In the genomic region with DNA sequence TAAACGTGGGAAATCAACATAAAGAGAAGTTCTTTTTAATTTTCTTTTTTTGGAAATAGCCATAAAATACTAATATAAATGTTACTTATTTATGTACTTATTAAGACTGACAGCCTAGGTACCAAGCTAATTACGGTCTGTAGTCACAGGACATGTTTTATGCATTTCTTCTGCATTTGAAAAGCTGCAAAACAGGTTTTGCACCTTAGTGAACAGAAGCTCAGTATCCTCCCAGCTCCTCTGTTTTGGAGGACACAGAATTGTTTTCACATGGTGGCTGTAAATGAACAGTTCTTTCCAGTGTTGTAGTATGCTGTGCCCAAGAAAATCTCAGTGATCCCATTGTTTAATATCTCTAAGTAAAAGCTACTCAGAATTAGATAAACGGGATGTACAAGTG, we compare ENCODE assay signal across 19 cellular contexts.
DNase-seq lines count a peak whose midpoint lies in the region; ATAC-seq and TF ChIP-seq lines count a peak whose summit lies in the region.
"Had no signal": no experiment of that assay in that cellular context is flagged by ENCODE, and none has a peak within 500 bp of the region (broad histone marks: within the 10 kb centered on the region; RNA-seq: fewer than 3 reads in every experiment).

No MANE protein-coding gene starts in this region.

- no peak overlapping the region for H3K27ac ChIP-seq in PC-3 (ENCODE audit: low read length)
- H3K27ac ChIP-seq in iPS-20b (ENCODE audit: low read length) = peak overlapping the region; percentile 22
- H3K27ac ChIP-seq: A549, ascending aorta, skin epidermis, upper lobe of left lung, VCaP had no signal

- H3K4me1 ChIP-seq in PC-3 (ENCODE audit: insufficient read depth, low read length) (no peaks in the 10 kb centered on the region), iPS-20b (ENCODE audit: insufficient read depth, low read length) (peaks cover 13% of the 10 kb centered on the region)
- H3K4me1 ChIP-seq: A549, ascending aorta, upper lobe of left lung had no signal

- 0 out of 2 replicates have a peak, but pooled peaks cover 3% of the 10 kb centered on the region for H3K27me3 ChIP-seq in PC-3 (ENCODE audit: low read length)
- no peaks in the 10 kb centered on the region for H3K27me3 ChIP-seq in iPS-20b (ENCODE audit: insufficient read depth, low read length)
- H3K27me3 ChIP-seq: ascending aorta, upper lobe of left lung had no signal

- no peak for ATAC-seq in PC-3
- ATAC-seq in HG03025 (IDR thresholded peaks at IDR 0.05; ENCODE audit: low FRiP score, unreplicated experiment) = no peak
- no peak for ATAC-seq in HG02973 (IDR thresholded peaks at IDR 0.05; ENCODE audit: unreplicated experiment)
- ATAC-seq: A549; CD8-positive, alpha-beta T cell; left cardiac atrium had no signal

- no peak for TF ChIP-seq CTCF in PC-3 (conservative IDR thresholded peaks at IDR 0.05; ENCODE audit: low read depth, low read length)

- POLR2A ChIA-PET in PC-3 (lab: Charles Lee; ENCODE audit: unreplicated experiment) = no interaction called here

- no peak overlapping the region for H3K4me2 ChIP-seq in PC-3 (ENCODE audit: low read length)
- H3K4me2 ChIP-seq: A549 had no signal

- no peak overlapping the region for H2AFZ ChIP-seq in PC-3 (ENCODE audit: low read length)

- H3K9me3 ChIP-seq in PC-3 (ENCODE audit: low read length) (no peaks in the 10 kb centered on the region), iPS-20b (ENCODE audit: insufficient read depth, low read depth, low read length) (no peaks in the 10 kb centered on the region)
- H3K9me3 ChIP-seq: A549, ascending aorta, upper lobe of left lung had no signal

- intact Hi-C loops in PC-3 (cut with micrococcal nuclease) = no loop called here

- CTCF ChIA-PET in PC-3 (lab: Charles Lee) = no interaction called here

- no peaks in the 10 kb centered on the region for H3K36me3 ChIP-seq in PC-3 (ENCODE audit: low read depth, low read length)
- no peaks in the 10 kb centered on the region for H3K36me3 ChIP-seq in iPS-20b (ENCODE audit: insufficient read depth, low read depth, low read length)
- H3K36me3 ChIP-seq: ascending aorta, upper lobe of left lung had no signal

- H3K4me3 ChIP-seq in PC-3 (ENCODE audit: low read length) (no peak overlapping the region), iPS-20b (ENCODE audit: low read length) (peak overlapping the region; percentile 14)
- H3K4me3 ChIP-seq: A549, ascending aorta, skin epidermis, upper lobe of left lung had no signal

- DNase-seq in DMS153 (lab: John Stamatoyannopoulos, UW) (peak; percentile 92), NCI-H146 (lab: John Stamatoyannopoulos, UW) (peak; percentile 58), PC-3 (peak; percentile 18), activated T-cell treated with anti-CD3 and anti-CD28 coated beads for 4 hours (no peak), ecto neural progenitor cell (ENCODE audit: low spot score) (no peak)
- DNase-seq: CD8-positive, alpha-beta T cell; dermis blood vessel endothelial cell; GF-D8; left cardiac atrium; naive B cell; OCI-M1; upper lobe of left lung had no signal

- no peak overlapping the region for H3K9ac ChIP-seq in PC-3 (ENCODE audit: low read length)
- 0 out of 2 replicates have a peak overlapping the region, but pooled peaks have one; percentile 5 for H3K9ac ChIP-seq in iPS-20b (ENCODE audit: low read depth, low read length)

- H3F3A ChIP-seq in PC-3 (ENCODE audit: low read length, unreplicated experiment) = no peaks in the 10 kb centered on the region

- no peaks in the 10 kb centered on the region for H3K79me2 ChIP-seq in PC-3 (ENCODE audit: low read length)

- no peaks in the 10 kb centered on the region for H4K20me1 ChIP-seq in PC-3 (ENCODE audit: low read length)

- no peaks in the 10 kb centered on the region for H3K9me2 ChIP-seq in PC-3 (replicated peaks; ENCODE audit: low read length)

- BruUV-seq in PC-3 (replicated peaks; lab: Mats Ljungman, UMichigan) = no TSS peak

Comparison
In these comparisons a context has a peak if more than half of its experiments do, and no peak if none do; other contexts are left out.
1. DNase-seq: peak in DMS153 (single experiment), NCI-H146 (single experiment) and PC-3 (single experiment); none in activated T-cell treated with anti-CD3 and anti-CD28 coated beads for 4 hours (single experiment) and ecto neural progenitor cell (single experiment).